ENCODE assay signal across 23 cellular contexts in genomic region chr1:119091618-119092017, GRCh38. TPM values are rescaled to one million over a fixed set of nuclear protein-coding genes. Genes with fewer than 3 reads are reported as not detected.
A peak's percentile ranks its signal among the peaks of the same experiment; 100 is the strongest.
DNase-seq lines count a peak whose midpoint lies in the region; ATAC-seq and TF ChIP-seq lines count a peak whose summit lies in the region.
"Had no signal": no experiment of that assay in that cellular context is flagged by ENCODE, and none has a peak within 500 bp of the region (broad histone marks: within the 10 kb centered on the region; RNA-seq: fewer than 3 reads in every experiment).

No MANE protein-coding gene starts in this region.

- TF ChIP-seq CTCF in chondrocyte (IDR thresholded peaks at IDR 0.05) (no peak), nephron progenitor cell (IDR thresholded peaks at IDR 0.05) (no peak), gastrocnemius medialis (IDR thresholded peaks at IDR 0.05 in 4 of 5, conservative IDR thresholded peaks at IDR 0.05 in 1 of 5) (no peak)

- H3K27me3 ChIP-seq in gastrocnemius medialis: no peaks in the 10 kb centered on the region
- H3K27me3 ChIP-seq: BE2C, SJCRH30 had no signal

- intact Hi-C loops in gastrocnemius medialis (cut with DNase I; ENCODE audit: low total_unique reads): no loop called here

- peak; percentile 72 to 91 for ATAC-seq in gastrocnemius medialis
- no peak for ATAC-seq in left lobe of liver
- ATAC-seq: PC-3 had no signal

- H3K27me3 Mint-ChIP-seq in chondrocyte (ENCODE audit: low read depth) (no peaks in the 10 kb centered on the region), nephron progenitor cell (ENCODE audit: low read depth, poor library complexity) (peaks cover 3% of the 10 kb centered on the region)
- H3K27me3 Mint-ChIP-seq: CD4-positive, alpha-beta T cell had no signal

- TF ChIP-seq POLR2A in gastrocnemius medialis (IDR thresholded peaks at IDR 0.05): no peak

- no peaks in the 10 kb centered on the region for H3K9me3 ChIP-seq in gastrocnemius medialis
- H3K9me3 ChIP-seq: BE2C, Caco-2, HAP-1, SJCRH30 had no signal

- no peak overlapping the region for H3K4me3 Mint-ChIP-seq in chondrocyte (ENCODE audit: unreplicated experiment)
- no peak overlapping the region for H3K4me3 Mint-ChIP-seq in nephron progenitor cell
- H3K4me3 Mint-ChIP-seq: CD4-positive, alpha-beta T cell had no signal

- H3K36me3 Mint-ChIP-seq in chondrocyte (ENCODE audit: low read depth): peaks cover 2% of the 10 kb centered on the region
- H3K36me3 Mint-ChIP-seq in nephron progenitor cell (ENCODE audit: low read depth): no peaks in the 10 kb centered on the region

- peak overlapping the region in 2 of 4 donors; percentile 4 to 47 for H3K27ac ChIP-seq in gastrocnemius medialis
- H3K27ac ChIP-seq: GM23248, HL-60, SJCRH30 had no signal

- H3K4me3 ChIP-seq in gastrocnemius medialis: no peak overlapping the region
- H3K4me3 ChIP-seq: GM23248, HAP-1, SJCRH30 had no signal

- H3K4me1 Mint-ChIP-seq in chondrocyte (ENCODE audit: low read depth) (peaks cover 39% of the 10 kb centered on the region), nephron progenitor cell (peaks cover 15% of the 10 kb centered on the region)

- peak overlapping the region; percentile 28 for H3K27ac Mint-ChIP-seq in chondrocyte (ENCODE audit: unreplicated experiment)
- H3K27ac Mint-ChIP-seq in nephron progenitor cell: peak overlapping the region; percentile 58
- H3K27ac Mint-ChIP-seq: CD4-positive, alpha-beta T cell had no signal

- H3K4me1 ChIP-seq in gastrocnemius medialis: peaks cover 14 to 15% of the 10 kb centered on the region in 2 donors
- H3K4me1 ChIP-seq: BE2C, Caco-2, HAP-1, SJCRH30 had no signal

- no peaks in the 10 kb centered on the region for H3K36me3 ChIP-seq in gastrocnemius medialis
- H3K36me3 ChIP-seq: BE2C, HAP-1, SJCRH30 had no signal

- DNase-seq in NCI-H82 (lab: John Stamatoyannopoulos, UW): peak; percentile 13
- no peak for DNase-seq in NCI-H82 treated with DMSO at 0.1 percent for 48 hours (lab: John Stamatoyannopoulos, UW; ENCODE audit: unreplicated experiment)
- DNase-seq in chondrocyte (ENCODE audit: low spot score): no peak
- peak; percentile 20 for DNase-seq in nephron progenitor cell
- peak; percentile 22 to 36 for DNase-seq in gastrocnemius medialis
- DNase-seq in activated CD4-positive, alpha-beta T cell treated with anti-CD3 and anti-CD28 coated beads, Interleukin-2, amount 50 U/mL, for 4 hours: no peak
- DNase-seq in GDM1 (lab: John Stamatoyannopoulos, UW): no peak
- no peak for DNase-seq in left lobe of liver (ENCODE audit: low spot score)
- DNase-seq: BE2C; Caco-2; CD4-positive, alpha-beta T cell; GF-D8; GM23248; Karpas-422; NCI-H1436 treated with DMSO at 0.1 percent for 48 hours; NCI-H2029 treated with DMSO at 0.1 percent for 48 hours; NCI-H2171 treated with DMSO at 0.1 percent for 48 hours; NCI-H446 treated with DMSO at 0.1 percent for 48 hours; PC-3; RPMI8226; SJCRH30 had no signal

- H3K9me3 Mint-ChIP-seq in chondrocyte (ENCODE audit: low read depth) (peaks cover 3% of the 10 kb centered on the region), nephron progenitor cell (peaks cover 12% of the 10 kb centered on the region)

- in situ Hi-C loops in gastrocnemius medialis (cut with MboI; ENCODE audit: low sequenced_read_pairs in 4 of 4): no loop called here

RNA-seq across cellular contexts. Expression of gene WARS2, which starts 48.8 kb away (rescaled TPM):
- total RNA-seq in chondrocyte (9.0 to 12.4 TPM (median 9.4 TPM) in 3 replicates), gastrocnemius medialis (10 to 100 TPM in 1 of 4 donors, 1 to 10 TPM in 3; 5.8 to 16.5 (median 6.5) TPM), left lobe of liver (4.7 TPM)

Comparison
In these comparisons a context has a peak if more than half of its experiments do, and no peak if none do; other contexts are left out.
1. DNase-seq: peak in NCI-H82 (single experiment), nephron progenitor cell (single experiment) and gastrocnemius medialis (2 of 2); none in NCI-H82 treated with DMSO at 0.1 percent for 48 hours (single experiment), chondrocyte (single experiment), activated CD4-positive, alpha-beta T cell treated with anti-CD3 and anti-CD28 coated beads, Interleukin-2, amount 50 U/mL, for 4 hours (0 of 2), GDM1 (single experiment) and left lobe of liver (single experiment).